11 cellular contexts compared by ENCODE assay signal in genomic region chr4:140003851-140004579, GRCh38.
DNase-seq lines count a peak whose midpoint lies in the region; FAIRE-seq and TF ChIP-seq lines count a peak whose summit lies in the region.
"Had no signal": no experiment of that assay in that cellular context is flagged by ENCODE, and none has a peak within 500 bp of the region (broad histone marks: within the 10 kb centered on the region; RNA-seq: fewer than 3 reads in every experiment).

No MANE protein-coding gene starts in this region.

- peaks cover 2% of the 10 kb centered on the region for H3K27me3 Mint-ChIP-seq in endothelial cell (ENCODE audit: unreplicated experiment)

- no peaks in the 10 kb centered on the region for H3K9me3 Mint-ChIP-seq in endothelial cell (ENCODE audit: unreplicated experiment)

- H3K4me3 Mint-ChIP-seq in endothelial cell (ENCODE audit: unreplicated experiment): peak overlapping the region; percentile 54
- H3K4me3 Mint-ChIP-seq: activated naive CD8-positive, alpha-beta T cell had no signal

- no peaks in the 10 kb centered on the region for H3K36me3 Mint-ChIP-seq in endothelial cell (ENCODE audit: low read depth, unreplicated experiment)
- H3K36me3 Mint-ChIP-seq: activated naive CD8-positive, alpha-beta T cell had no signal

- peak overlapping the region; percentile 15 to 41 for H3K4me3 ChIP-seq in muscle layer of colon (ENCODE audit: low read depth in 1 of 2, low read length in 2 of 2)
- peak overlapping the region; percentile 44 to 54 for H3K4me3 ChIP-seq in tibial artery

- peaks cover 29% of the 10 kb centered on the region for H3K4me1 Mint-ChIP-seq in endothelial cell (ENCODE audit: unreplicated experiment)

- H3K9me3 ChIP-seq in muscle layer of colon (ENCODE audit: low read length) (no peaks in the 10 kb centered on the region), tibial artery (no peaks in the 10 kb centered on the region)

- H3K27me3 ChIP-seq in muscle layer of colon (ENCODE audit: control insufficient read depth in 1 of 2, insufficient read depth in 2 of 2, low read length in 2 of 2) (no peaks in the 10 kb centered on the region), tibial artery (no peaks in the 10 kb centered on the region)

- peak overlapping the region; percentile 85 for H3K27ac Mint-ChIP-seq in endothelial cell (ENCODE audit: unreplicated experiment)
- H3K27ac Mint-ChIP-seq: activated naive CD8-positive, alpha-beta T cell had no signal

- no peak for TF ChIP-seq POLR2A in GM12892 (IDR thresholded peaks at IDR 0.05; ENCODE audit: low read depth, low read length)

- DNase-seq in NCI-H1694 treated with DMSO at 0.1 percent for 48 hours (lab: John Stamatoyannopoulos, UW) (peak; percentile 11), NCI-H1694 (lab: John Stamatoyannopoulos, UW) (no peak), endothelial cell (ENCODE audit: low spot score) (no peak), tibial artery (no peak), GM12892 (ENCODE audit: insufficient read length) (no peak), NCI-H510A treated with DMSO at 0.1 percent for 48 hours (lab: John Stamatoyannopoulos, UW) (no peak), T-helper 1 cell (no peak)
- DNase-seq: ACHN; stimulated activated CD4-positive, alpha-beta T cell treated with anti-CD3 and anti-CD28 coated beads, Interleukin-4, amount 100 ng/mL, for 24 hours had no signal

- H3K36me3 ChIP-seq in muscle layer of colon (ENCODE audit: insufficient read depth, low read length): no peaks in the 10 kb centered on the region
- no peaks in the 10 kb centered on the region for H3K36me3 ChIP-seq in tibial artery

- H3K9ac ChIP-seq in muscle layer of colon (ENCODE audit: low read length): no peak overlapping the region

- TF ChIP-seq CTCF in endothelial cell (IDR thresholded peaks at IDR 0.05; ENCODE audit: unreplicated experiment) (no peak), tibial artery (IDR thresholded peaks at IDR 0.05) (no peak)

- H3K4me1 ChIP-seq in muscle layer of colon (ENCODE audit: insufficient read depth, low read length) (peaks cover 10% of the 10 kb centered on the region), tibial artery (peaks cover 0 to 20% (median 9%) of the 10 kb centered on the region in 4 donors)

- no peak for FAIRE-seq in GM12892 (lab: Jason Lieb, UNC)

- intact Hi-C loops in tibial artery (cut with DNase I; ENCODE audit: low total_unique reads): no loop called here

- H3K27ac ChIP-seq in muscle layer of colon (ENCODE audit: low read depth, low read length) (no peak overlapping the region), tibial artery (peak overlapping the region; percentile 29 to 40)
